In genomic region chr19:10748924-10749434, GRCh38 we compare ENCODE assay signal across 8 cellular contexts. TPM values are rescaled to one million over a fixed set of nuclear protein-coding genes. Genes with fewer than 3 reads are reported as not detected.
DNase-seq lines count a peak whose midpoint lies in the region; ATAC-seq, FAIRE-seq and TF ChIP-seq lines count a peak whose summit lies in the region.

No MANE protein-coding gene starts in this region.

- peak overlapping the region; percentile 76 for H3K4me2 ChIP-seq in K562 (ENCODE audit: insufficient read depth, low read length)

- H4K20me1 ChIP-seq in K562 (replicated peaks; ENCODE audit: control insufficient read depth, insufficient read depth, low read length) = peaks cover 28% of the 10 kb centered on the region; the same call in 1 of the 2 replicates

- H3K9me3 ChIP-seq in K562 (replicated peaks; ENCODE audit: control insufficient read depth, insufficient read depth, low read depth, low read length) (no peaks in the 10 kb centered on the region), transverse colon (no peaks in the 10 kb centered on the region)

- no TSS peak for BruUV-seq in K562 (replicated peaks; lab: Mats Ljungman, UMichigan)

- no peak overlapping the region for H2AFZ ChIP-seq in K562 (ENCODE audit: low read depth, low read length)

- peak; percentile 55 for TF ChIP-seq EP300 in K562 (IDR thresholded peaks at IDR 0.05; ENCODE audit: low read length)
- no peak for TF ChIP-seq EP300 in transverse colon (IDR thresholded peaks at IDR 0.05; ENCODE audit: low read depth)

- peak in 1 of 3 experiments; percentile 13; a peak in 1 of 6 replicates for TF ChIP-seq CTCF in K562 (IDR thresholded peaks at IDR 0.05 in 2 of 3, conservative IDR thresholded peaks at IDR 0.05 in 1 of 3; ENCODE audit: insufficient read depth in 2 of 3, low read depth in 1 of 3, low read length in 3 of 3)
- peak in 2 of 5 experiments; percentile 8 to 19 for TF ChIP-seq CTCF in transverse colon (IDR thresholded peaks at IDR 0.05)
- TF ChIP-seq CTCF in nephron progenitor cell (IDR thresholded peaks at IDR 0.05) = no peak

- no peaks in the 10 kb centered on the region for H3K27me3 Mint-ChIP-seq in nephron progenitor cell (ENCODE audit: low read depth, poor library complexity)

- H3K36me3 ChIP-seq in K562 (ENCODE audit: control insufficient read depth, insufficient read depth, low read length) (peaks cover 7% of the 10 kb centered on the region; the same call in 1 of the 3 replicates), transverse colon (no peaks in the 10 kb centered on the region)

- intact Hi-C loops in K562 (cut with micrococcal nuclease) (no loop called here), transverse colon (cut with DNase I; ENCODE audit: low total_unique reads) (no loop called here), posterior vena cava (cut with DNase I) (no loop called here)

- in situ Hi-C loops in K562 (cut with MboI) = no loop called here
- in situ Hi-C loops in transverse colon (cut with MboI; ENCODE audit: low pct_ligation_motif_present in 1 of 4, low pct_unique_long_range_greater_than_20kb in 1 of 4, low sequenced_read_pairs in 3 of 4) = no loop called here

- H3K4me1 ChIP-seq in K562 (replicated peaks in 1 of 2; ENCODE audit: control insufficient read depth in 2 of 2, insufficient read depth in 2 of 2, low read length in 2 of 2) (peaks cover 57 to 58% of the 10 kb centered on the region in 2 experiments), transverse colon (peaks cover 52 to 91% (median 85%) of the 10 kb centered on the region in 4 donors)

- 12% methylated on average over 10 of the region's 10 CpGs for WGBS in K562 (ENCODE audit: insufficient coverage, low coverage, missing lambda C conversion rate)
- 35% methylated on average over 10 of the region's 10 CpGs; no CpG with 5 or more reads in 1 of the 2 donors for WGBS in transverse colon (ENCODE audit: low coverage in 1 of 2), 2 donors

- H3K27me3 ChIP-seq in K562 (ENCODE audit: control insufficient read depth in 2 of 2, insufficient read depth in 2 of 2, low read length in 2 of 2) (no peaks in the 10 kb centered on the region), transverse colon (no peaks in the 10 kb centered on the region)

- H3K9ac ChIP-seq in K562 (ENCODE audit: insufficient read depth in 1 of 2, low read depth in 2 of 2, low read length in 2 of 2) = peak overlapping the region; percentile 55 to 90

- H3K4me1 Mint-ChIP-seq in nephron progenitor cell = peaks cover 22% of the 10 kb centered on the region

- H3K9me3 Mint-ChIP-seq in nephron progenitor cell = no peaks in the 10 kb centered on the region

- H3K27ac Mint-ChIP-seq in nephron progenitor cell = no peak overlapping the region

- DNase-seq in COLO668 (lab: John Stamatoyannopoulos, UW; ENCODE audit: unreplicated experiment) = peak; percentile 89
- DNase-seq in NCI-H1092 treated with DMSO at 0.1 percent for 48 hours (lab: John Stamatoyannopoulos, UW) = peak; percentile 30
- DNase-seq in K562 (ENCODE audit: extremely low read depth in 1 of 4, low spot score in 3 of 4) = peak; percentile 75 to 87 (median 78)
- DNase-seq in left lobe of liver (ENCODE audit: low spot score) = peak; percentile 73
- peak; percentile 86 for DNase-seq in transverse colon
- no peak for DNase-seq in posterior vena cava (ENCODE audit: low spot score)
- no peak for DNase-seq in nephron progenitor cell

- peaks cover 94% of the 10 kb centered on the region for H3K79me2 ChIP-seq in K562 (ENCODE audit: control insufficient read depth, insufficient read depth, low read length)

- H3K4me3 ChIP-seq in K562 (0 out of 2 replicates have a peak overlapping the region, but pooled peaks have one; percentile 6), transverse colon (no peak overlapping the region)

- peak in 1 of 2 experiments; percentile 16; a peak in 1 of 4 replicates for TF ChIP-seq RAD21 in K562 (CRISPR knock-in tag; conservative IDR thresholded peaks at IDR 0.05 in 1 of 2, IDR thresholded peaks at IDR 0.05 in 1 of 2)

- TF ChIP-seq POLR2A in K562 (conservative IDR thresholded peaks at IDR 0.05) = no peak
- TF ChIP-seq POLR2A in transverse colon (IDR thresholded peaks at IDR 0.05) = no peak
- no peak for TF ChIP-seq POLR2A in GM18505 (IDR thresholded peaks at IDR 0.05; ENCODE audit: borderline replicate concordance, extremely low read depth, insufficient read depth, insufficient read length)

- peak; percentile 85 for FAIRE-seq in K562 (lab: Jason Lieb, UNC)

- H3K36me3 Mint-ChIP-seq in nephron progenitor cell (ENCODE audit: low read depth) = peaks cover 7% of the 10 kb centered on the region

- ATAC-seq in K562 = peak; percentile 85
- ATAC-seq in left lobe of liver = peak; percentile 58
- ATAC-seq in GM18505 (IDR thresholded peaks at IDR 0.05; ENCODE audit: unreplicated experiment) = no peak

- POLR2A ChIA-PET in K562 (lab: Yijun Ruan, JAX) = interaction anchor here (1.2 kb wide), 1 partner anchor 13 kb away, joined by 4 read pairs; no protein-coding TSS in a partner anchor

- CTCF ChIA-PET in K562 (lab: Yijun Ruan, JAX; ENCODE audit: low intra/inter-chr PET ratio) = no interaction called here

- H3K4me3 Mint-ChIP-seq in nephron progenitor cell = no peak overlapping the region

- peak overlapping the region; percentile 69 for H3K27ac ChIP-seq in K562 (ENCODE audit: extremely low read depth, low read depth, low read length)
- H3K27ac ChIP-seq in transverse colon = peak overlapping the region; percentile 86 to 88 (median 87)

- H3K9me1 ChIP-seq in K562 (ENCODE audit: control insufficient read depth, insufficient read depth, low read length) = peaks cover 4% of the 10 kb centered on the region

TF ChIP-seq in K562, 482 proteins besides CTCF, POLR2A, EP300 and RAD21 (continues in another document):
- TF ChIP-seq TAF7 (tag; IDR thresholded peaks at IDR 0.05) (no peak), ETS2 (tag; IDR thresholded peaks at IDR 0.05; ENCODE audit: borderline replicate concordance, poor library complexity, severe bottlenecking) (no peak), MXD1 (CRISPR knock-in tag; IDR thresholded peaks at IDR 0.05; ENCODE audit: borderline replicate concordance, poor library complexity, severe bottlenecking) (no peak), MYNN (IDR thresholded peaks at IDR 0.05) (peak; percentile 83), MYNN (CRISPR knock-in tag; IDR thresholded peaks at IDR 0.05) (no peak), ZNF217 (CRISPR knock-in tag; IDR thresholded peaks at IDR 0.05) (no peak), HDAC8 (tag; IDR thresholded peaks at IDR 0.05) (0 out of 2 replicates have a peak, but pooled peaks have one; percentile 46), PHB (CRISPR knock-in tag; IDR thresholded peaks at IDR 0.05) (no peak), CCNT2 (IDR thresholded peaks at IDR 0.05; ENCODE audit: borderline replicate concordance, extremely low read depth, insufficient read length, low read depth, low read length) (peak; percentile 82)

RNA-seq across cellular contexts. Expression of gene DNM2, which starts 31.1 kb away (rescaled TPM):
- total RNA-seq in K562 (2011; cell fraction: chromatin; rRNA removed; ENCODE audit: low replicate concordance) = 612 and 1,251 TPM in 2 replicates
- total RNA-seq in K562 (2011; cell fraction: nucleolus; rRNA removed) = 540 and 557 TPM in 2 replicates
- total RNA-seq in K562 (2011; cell fraction: nucleoplasm; rRNA removed) = 513 and 610 TPM in 2 replicates
- total RNA-seq in K562 (2014; rRNA removed) (77.1 and 94.4 TPM in 2 replicates), K562 (2014; rRNA removed; fragmentation: Illumina TruSeq; extraction: Trizol) (53.2 and 53.5 TPM in 2 replicates), K562 (2015; rRNA removed; fragmentation: Illumina TruSeq; extraction: Trizol) (66.6 and 67.2 TPM in 2 replicates), K562 (2021) (153 and 161 TPM in 2 replicates), left lobe of liver (64.8 TPM), transverse colon (1,000 to 10,000 TPM in 1 of 4 donors, 100 to 1,000 TPM in 3; 469 to 1,152 (median 585) TPM), posterior vena cava (100 to 1,000 TPM in 1 of 2 donors, 10 to 100 TPM in 1; 94.9 to 107 TPM)
- polyA plus RNA-seq in K562 (2011; rRNA removed) (72.6 and 122 TPM in 2 replicates), K562 (2014; fragmentation: Illumina TruSeq; extraction: Trizol) (93.5 and 112 TPM in 2 replicates), K562 (2014; fragmentation: Nextera tagmentation; extraction: Ambion mirVana) (1 to 10 TPM; 2.2 to 2.4 TPM), K562 (2014; rRNA removed) (88.8 and 104 TPM in 2 replicates)
- polyA plus RNA-seq in K562 (2011; cell fraction: cytosol; rRNA removed) = 66.0 and 77.5 TPM in 2 replicates
- polyA plus RNA-seq in K562 (2011; cell fraction: nucleus; rRNA removed) = 343 and 372 TPM in 2 replicates
- polyA plus RNA-seq in K562 (2012) = 121 and 177 TPM in 2 replicates
- polyA minus RNA-seq in K562 (2011; rRNA and poly(A)+ RNA removed) = 138 and 139 TPM in 2 replicates
- 108 and 150 TPM in 2 replicates for polyA minus RNA-seq in K562 (2011; cell fraction: cytosol; rRNA and poly(A)+ RNA removed)
- 314 and 488 TPM in 2 replicates for polyA minus RNA-seq in K562 (2011; cell fraction: nucleus; rRNA and poly(A)+ RNA removed)

RNA-seq across cellular contexts. Expression of gene QTRT1, which starts 47.7 kb away (rescaled TPM):
- total RNA-seq in K562 (2011; cell fraction: chromatin; rRNA removed; ENCODE audit: low replicate concordance) = 34.3 and 114 TPM in 2 replicates
- 106 TPM in 2 replicates for total RNA-seq in K562 (2011; cell fraction: nucleolus; rRNA removed)
- 68.0 and 71.0 TPM in 2 replicates for total RNA-seq in K562 (2011; cell fraction: nucleoplasm; rRNA removed)
- 34.6 and 43.6 TPM in 2 replicates for total RNA-seq in K562 (2014; rRNA removed)
- total RNA-seq in K562 (2014; rRNA removed; fragmentation: Illumina TruSeq; extraction: Trizol) = 7.1 and 10.4 TPM in 2 replicates
- 32.8 and 33.7 TPM in 2 replicates for total RNA-seq in K562 (2015; rRNA removed; fragmentation: Illumina TruSeq; extraction: Trizol)
- 63.5 and 63.6 TPM in 2 replicates for total RNA-seq in K562 (2021)
- 30.5 and 46.6 TPM in 2 replicates for polyA plus RNA-seq in K562 (2011; rRNA removed)
- 37.2 and 62.5 TPM in 2 replicates for polyA plus RNA-seq in K562 (2011; cell fraction: cytosol; rRNA removed)
- 188 and 308 TPM in 2 replicates for polyA plus RNA-seq in K562 (2011; cell fraction: nucleus; rRNA removed)
- polyA plus RNA-seq in K562 (2012) = 29.4 and 72.1 TPM in 2 replicates
- polyA plus RNA-seq in K562 (2014; fragmentation: Illumina TruSeq; extraction: Trizol) = 19.3 and 44.0 TPM in 2 replicates
- 1 to 10 TPM; 1.2 to 6.2 TPM for polyA plus RNA-seq in K562 (2014; fragmentation: Nextera tagmentation; extraction: Ambion mirVana)
- 65.5 and 77.8 TPM in 2 replicates for polyA plus RNA-seq in K562 (2014; rRNA removed)
- polyA minus RNA-seq in K562 (2011; rRNA and poly(A)+ RNA removed) = 6.0 and 7.7 TPM in 2 replicates
- 15.5 and 16.8 TPM in 2 replicates for polyA minus RNA-seq in K562 (2011; cell fraction: cytosol; rRNA and poly(A)+ RNA removed)
- 19.0 and 26.1 TPM in 2 replicates for polyA minus RNA-seq in K562 (2011; cell fraction: nucleus; rRNA and poly(A)+ RNA removed)
- 33.2 TPM for total RNA-seq in left lobe of liver
- total RNA-seq in transverse colon = 100 to 1,000 TPM in 1 of 4 donors, 10 to 100 TPM in 3; 28.5 to 201 (median 39.9) TPM
- 10 to 100 TPM; 24.9 to 27.6 TPM for total RNA-seq in posterior vena cava

Comparison
In these comparisons a context has a peak if more than half of its experiments do, and no peak if none do; other contexts are left out.
1. DNase-seq: peak in COLO668 (single experiment), NCI-H1092 treated with DMSO at 0.1 percent for 48 hours (single experiment), K562 (4 of 4), left lobe of liver (single experiment) and transverse colon (single experiment); none in posterior vena cava (single experiment) and nephron progenitor cell (single experiment).